In genomic region chr11:9092085-9092484, GRCh38 we compare ENCODE assay signal across 12 cellular contexts. TPM values are rescaled to one million over a fixed set of nuclear protein-coding genes. Genes with fewer than 3 reads are reported as not detected.
DNase-seq lines count a peak whose midpoint lies in the region; ATAC-seq and TF ChIP-seq lines count a peak whose summit lies in the region.
"Had no signal": no experiment of that assay in that cellular context is flagged by ENCODE, and none has a peak within 500 bp of the region (broad histone marks: within the 10 kb centered on the region; RNA-seq: fewer than 3 reads in every experiment).

No MANE protein-coding gene starts in this region.

- H3K36me3 Mint-ChIP-seq in mesothelial cell of epicardium, result peaks cover 2% of the 10 kb centered on the region
- H3K36me3 Mint-ChIP-seq in type B pancreatic cell, result no peaks in the 10 kb centered on the region

- no peaks in the 10 kb centered on the region for H3K9me3 Mint-ChIP-seq in mesothelial cell of epicardium
- H3K9me3 Mint-ChIP-seq in type B pancreatic cell, result peaks cover 11% of the 10 kb centered on the region

- intact Hi-C loops in heart left ventricle (cut with DNase I) (no loop called here), cardiac septum (cut with DNase I) (no loop called here)

- H3K27ac Mint-ChIP-seq in mesothelial cell of epicardium (no peak overlapping the region), type B pancreatic cell (no peak overlapping the region)

- 81 to 86% (median 82%) methylated on average over 4 of the region's 4 CpGs for WGBS in heart left ventricle, 4 donors

- no peak for ATAC-seq in heart left ventricle
- ATAC-seq in GM21526 (IDR thresholded peaks at IDR 0.05; ENCODE audit: low FRiP score, unreplicated experiment), result no peak
- no peak for ATAC-seq in HG03442 (IDR thresholded peaks at IDR 0.05; ENCODE audit: unreplicated experiment)

- peaks cover 0 to 44% (median 7%) of the 10 kb centered on the region in 9 donors for H3K27me3 ChIP-seq in heart left ventricle
- H3K27me3 ChIP-seq: thyroid gland had no signal

- no peaks in the 10 kb centered on the region for H3K36me3 ChIP-seq in heart left ventricle
- H3K36me3 ChIP-seq: thyroid gland had no signal

- peak overlapping the region; percentile 42 for H3K4me3 Mint-ChIP-seq in mesothelial cell of epicardium
- H3K4me3 Mint-ChIP-seq in type B pancreatic cell, result peak overlapping the region; percentile 67

- DNase-seq in heart left ventricle (no peak), cardiac septum (ENCODE audit: low spot score) (no peak), astrocyte of the cerebellum (ENCODE audit: low read depth) (no peak), mesothelial cell of epicardium (ENCODE audit: low spot score in 2 of 2, unreplicated experiment in 2 of 2) (no peak), type B pancreatic cell (ENCODE audit: extremely low spot score, unreplicated experiment) (no peak), GF-D8 (lab: John Stamatoyannopoulos, UW) (no peak)
- DNase-seq: NCI-H1436; stimulated activated CD4-positive, alpha-beta T cell treated with anti-CD3 and anti-CD28 coated beads, Interleukin-4, amount 100 ng/mL, for 24 hours; thyroid gland had no signal

- H3K4me1 Mint-ChIP-seq in mesothelial cell of epicardium (peaks cover 1% of the 10 kb centered on the region), type B pancreatic cell (ENCODE audit: unreplicated experiment) (peaks cover 10% of the 10 kb centered on the region)

- TF ChIP-seq CTCF in heart left ventricle (IDR thresholded peaks at IDR 0.05), result no peak
- TF ChIP-seq CTCF in astrocyte of the cerebellum (IDR thresholded peaks at IDR 0.05; ENCODE audit: low read depth, low read length, missing control alignments), result no peak
- TF ChIP-seq CTCF in mesothelial cell of epicardium (IDR thresholded peaks at IDR 0.05; ENCODE audit: unreplicated experiment), result no peak
- TF ChIP-seq CTCF in type B pancreatic cell (conservative IDR thresholded peaks at IDR 0.05), result no peak

- H3K4me3 ChIP-seq in heart left ventricle (peak overlapping the region in 9 of 12 donors; percentile 26 to 68 (median 58)), astrocyte of the cerebellum (ENCODE audit: low read depth, low read length) (peak overlapping the region; percentile 14)

- in situ Hi-C loops in astrocyte of the cerebellum (cut with HindIII; ENCODE audit: low sequenced_read_pairs), result no loop called here

- no peak for TF ChIP-seq POLR2A in heart left ventricle (IDR thresholded peaks at IDR 0.05)

- no peak overlapping the region for H3K27ac ChIP-seq in heart left ventricle
- H3K27ac ChIP-seq: C4-2B, thyroid gland had no signal

- H3K27me3 Mint-ChIP-seq in mesothelial cell of epicardium (ENCODE audit: low read depth), result peaks cover 66% of the 10 kb centered on the region
- H3K27me3 Mint-ChIP-seq in type B pancreatic cell, result peaks cover 75% of the 10 kb centered on the region

- no peaks in the 10 kb centered on the region for H3K9me3 ChIP-seq in heart left ventricle
- H3K9me3 ChIP-seq: thyroid gland had no signal

- peaks cover 0 to 15% (median 0%) of the 10 kb centered on the region in 12 donors for H3K4me1 ChIP-seq in heart left ventricle

RNA-seq across cellular contexts. Expression of gene SCUBE2, which starts 0.7 kb away (rescaled TPM):
- 1 to 10 TPM in 5 of 9 donors, under 1 TPM in 4; 0.21 to 4.3 (median 1.3) TPM for total RNA-seq in heart left ventricle
- polyA plus RNA-seq in heart left ventricle, result under 1 TPM; 0.08 to 0.55 TPM
- 3.9 TPM for total RNA-seq in cardiac septum
- total RNA-seq in mesothelial cell of epicardium, result 1.1 to 1.7 TPM (median 1.5 TPM) in 3 replicates
- total RNA-seq in type B pancreatic cell (ENCODE audit: low replicate concordance), result 7.9 and 12.7 TPM in 2 replicates
